28 cellular contexts compared by ENCODE assay signal in genomic region chr11:96466607-96467006, GRCh38.
"Had no signal": no experiment of that assay in that cellular context is flagged by ENCODE, and none has a peak within 500 bp of the region (broad histone marks: within the 10 kb centered on the region; RNA-seq: fewer than 3 reads in every experiment).

No MANE protein-coding gene starts in this region.

- H3K27me3 ChIP-seq: colonic mucosa, dorsolateral prefrontal cortex, esophagus muscularis mucosa, gastrocnemius medialis, gastroesophageal sphincter, heart left ventricle, heart right ventricle had no signal

- H3K36me3 ChIP-seq: colonic mucosa, esophagus muscularis mucosa, esophagus squamous epithelium, gastrocnemius medialis, gastroesophageal sphincter, heart left ventricle, heart right ventricle had no signal

- H3K9me3 ChIP-seq: colonic mucosa, esophagus muscularis mucosa, esophagus squamous epithelium, gastrocnemius medialis, gastroesophageal sphincter, heart left ventricle, heart right ventricle had no signal

- DNase-seq: colonic mucosa; cortex of kidney; dermis blood vessel endothelial cell; dorsolateral prefrontal cortex; effector CD4-positive, alpha-beta T cell; effector CD8-positive, alpha-beta T cell; effector memory CD4-positive, alpha-beta T cell; effector memory CD8-positive, alpha-beta T cell; endodermal cell; erythroblast; esophagus squamous epithelium; foreskin fibroblast; foreskin keratinocyte; foreskin melanocyte; gastrocnemius medialis; glutamatergic neuron; head of caudate nucleus; heart left ventricle; heart right ventricle had no signal

- H3K27ac ChIP-seq: colonic mucosa, coronary artery, dorsolateral prefrontal cortex, epithelial cell of prostate, esophagus muscularis mucosa, esophagus squamous epithelium, foreskin keratinocyte, gastrocnemius medialis, gastroesophageal sphincter, heart left ventricle, heart right ventricle had no signal

- FAIRE-seq: colon, endometrium, endothelial cell of umbilical vein, frontal cortex had no signal

- H3K4me1 ChIP-seq: foreskin keratinocyte, gastrocnemius medialis had no signal

- ATAC-seq: effector memory CD8-positive, alpha-beta T cell; esophagus mucosa; foreskin keratinocyte; gastrocnemius medialis; gastroesophageal sphincter; heart left ventricle; heart right ventricle had no signal

- H3K4me3 ChIP-seq: colonic mucosa, coronary artery, dorsolateral prefrontal cortex, esophagus muscularis mucosa, esophagus squamous epithelium, gastrocnemius medialis, gastroesophageal sphincter, heart left ventricle, heart right ventricle had no signal
